ENCODE assay signal across 20 cellular contexts in the genomic region with DNA sequence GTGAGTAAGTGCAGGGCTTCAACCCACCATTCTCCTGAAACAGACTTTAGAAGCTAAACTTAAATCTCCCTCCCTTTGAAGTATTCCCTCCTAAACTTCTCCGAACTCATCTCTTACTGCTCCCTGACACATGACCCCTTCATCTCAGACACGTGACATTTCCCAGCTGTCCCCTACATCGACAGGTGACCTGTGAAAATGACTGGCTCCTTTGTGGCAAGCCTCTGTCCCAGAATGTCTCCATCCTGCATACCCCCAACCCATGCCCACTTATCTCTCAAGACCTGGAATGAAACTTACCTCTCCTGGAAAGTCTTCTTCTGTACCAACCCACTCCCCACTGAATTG. TPM values are rescaled to one million over a fixed set of nuclear protein-coding genes. Genes with fewer than 3 reads are reported as not detected.
DNase-seq lines count a peak whose midpoint lies in the region; ATAC-seq and TF ChIP-seq lines count a peak whose summit lies in the region.
"Had no signal": no experiment of that assay in that cellular context is flagged by ENCODE, and none has a peak within 500 bp of the region (broad histone marks: within the 10 kb centered on the region; RNA-seq: fewer than 3 reads in every experiment).

No MANE protein-coding gene starts in this region.

- H3K27me3 ChIP-seq in right atrium auricular region, result no peaks in the 10 kb centered on the region
- no peaks in the 10 kb centered on the region for H3K27me3 ChIP-seq in right cardiac atrium (ENCODE audit: control insufficient read depth, insufficient read depth)
- no peaks in the 10 kb centered on the region for H3K27me3 ChIP-seq in thoracic aorta (replicated peaks; ENCODE audit: insufficient read depth)
- H3K27me3 ChIP-seq in GM23338 (ENCODE audit: insufficient read depth), result no peaks in the 10 kb centered on the region

- H3K9me2 ChIP-seq in GM23338 (ENCODE audit: insufficient read depth), result 0 out of 2 replicates have a peak, but pooled peaks cover 6% of the 10 kb centered on the region
- H3K9me2 ChIP-seq: SK-N-SH had no signal

- peak overlapping the region; percentile 21 to 75 for H3K27ac ChIP-seq in right atrium auricular region
- no peak overlapping the region for H3K27ac ChIP-seq in right cardiac atrium (ENCODE audit: low read length)
- peak overlapping the region in 1 of 2 donors; percentile 82 for H3K27ac ChIP-seq in thoracic aorta
- no peak overlapping the region for H3K27ac ChIP-seq in GM23338 (ENCODE audit: low read depth)
- H3K27ac ChIP-seq: RWPE1 had no signal

- H4K20me1 ChIP-seq in GM23338 (replicated peaks; ENCODE audit: insufficient read depth), result no peaks in the 10 kb centered on the region

- H3K4me1 ChIP-seq in right atrium auricular region (peaks cover 0 to 45% of the 10 kb centered on the region in 2 donors), right cardiac atrium (ENCODE audit: control insufficient read depth, insufficient read depth, low read length) (peaks cover 4% of the 10 kb centered on the region), thoracic aorta (ENCODE audit: control insufficient read depth in 1 of 2, low read depth in 2 of 2) (peaks cover 14 to 86% of the 10 kb centered on the region in 2 donors), GM23338 (ENCODE audit: insufficient read depth) (no peaks in the 10 kb centered on the region)

- ATAC-seq in right cardiac atrium (no peak), thoracic aorta (ENCODE audit: insufficient number of reproducible peaks, low FRiP score, low read depth) (no peak), GM23338 (no peak)
- ATAC-seq: GM12878 had no signal

- DNase-seq in right atrium auricular region (ENCODE audit: low spot score) (no peak), right cardiac atrium (no peak), glutamatergic neuron (no peak), thoracic aorta (ENCODE audit: low spot score) (no peak), posterior vena cava (ENCODE audit: low spot score) (no peak), GM23338 (ENCODE audit: low spot score) (no peak)
- DNase-seq in activated CD8-positive, alpha-beta memory T cell treated with anti-CD3 and anti-CD28 coated beads, Interleukin-2, amount 50 U/mL, for 4 hours, result no peak
- DNase-seq: CD4-positive, CD25-positive, alpha-beta regulatory T cell; DND-41; GOT3; HCEC 1CT; IMR-90; NCI-H1105 treated with DMSO at 0.1 percent for 48 hours; NCI-H226; NCI-H748 treated with DMSO at 0.1 percent for 48 hours; SIG-M5; SK-N-SH had no signal

- H3K27ac Mint-ChIP-seq in glutamatergic neuron (ENCODE audit: unreplicated experiment), result no peak overlapping the region
- no peak overlapping the region for H3K27ac Mint-ChIP-seq in GM23338
- H3K27ac Mint-ChIP-seq: CD4-positive, CD25-positive, alpha-beta regulatory T cell had no signal

- WGBS in right cardiac atrium, result 89% methylated on average over 3 of the region's 3 CpGs

- H3K4me1 Mint-ChIP-seq in glutamatergic neuron (ENCODE audit: low read depth, unreplicated experiment) (peaks cover 6% of the 10 kb centered on the region), GM23338 (peaks cover 17% of the 10 kb centered on the region)

- H3F3A ChIP-seq in GM23338 (replicated peaks; ENCODE audit: low read depth), result no peaks in the 10 kb centered on the region

- no peak for TF ChIP-seq CTCF in right atrium auricular region (IDR thresholded peaks at IDR 0.05)
- peak; percentile 2 for TF ChIP-seq CTCF in glutamatergic neuron (IDR thresholded peaks at IDR 0.05; ENCODE audit: partially characterized antibody, unreplicated experiment)
- no peak for TF ChIP-seq CTCF in thoracic aorta (IDR thresholded peaks at IDR 0.05)
- no peak for TF ChIP-seq CTCF in GM23338 (conservative IDR thresholded peaks at IDR 0.05; ENCODE audit: low read depth in 2 of 2)

- no peaks in the 10 kb centered on the region for H3K9me3 ChIP-seq in right atrium auricular region
- H3K9me3 ChIP-seq in right cardiac atrium (ENCODE audit: control insufficient read depth, low read length), result no peaks in the 10 kb centered on the region
- no peaks in the 10 kb centered on the region for H3K9me3 ChIP-seq in thoracic aorta
- H3K9me3 ChIP-seq: SK-N-SH had no signal

- peaks cover 4% of the 10 kb centered on the region for H3K36me3 Mint-ChIP-seq in glutamatergic neuron (ENCODE audit: unreplicated experiment)
- no peaks in the 10 kb centered on the region for H3K36me3 Mint-ChIP-seq in GM23338 (ENCODE audit: low read depth)
- H3K36me3 Mint-ChIP-seq: CD4-positive, CD25-positive, alpha-beta regulatory T cell had no signal

- no peak overlapping the region for H3K4me3 ChIP-seq in right atrium auricular region
- no peak overlapping the region for H3K4me3 ChIP-seq in right cardiac atrium (ENCODE audit: low read length)
- peak overlapping the region; percentile 4 for H3K4me3 ChIP-seq in thoracic aorta
- H3K4me3 ChIP-seq in GM23338, result no peak overlapping the region
- H3K4me3 ChIP-seq: GM12878 had no signal

- H3K79me2 ChIP-seq in GM23338 (replicated peaks; ENCODE audit: insufficient read depth), result no peaks in the 10 kb centered on the region

- H3K9me3 Mint-ChIP-seq in glutamatergic neuron (ENCODE audit: unreplicated experiment), result peaks cover 2% of the 10 kb centered on the region
- H3K9me3 Mint-ChIP-seq in GM23338, result peaks cover 2% of the 10 kb centered on the region; the same call in 1 of the 3 replicates
- H3K9me3 Mint-ChIP-seq: CD4-positive, CD25-positive, alpha-beta regulatory T cell had no signal

- H3K36me3 ChIP-seq in right atrium auricular region, result no peaks in the 10 kb centered on the region
- peaks cover 10% of the 10 kb centered on the region for H3K36me3 ChIP-seq in thoracic aorta
- no peaks in the 10 kb centered on the region for H3K36me3 ChIP-seq in GM23338 (ENCODE audit: insufficient read depth)

- no peak overlapping the region for H3K4me3 Mint-ChIP-seq in glutamatergic neuron (ENCODE audit: unreplicated experiment)
- H3K4me3 Mint-ChIP-seq in GM23338, result no peak overlapping the region
- H3K4me3 Mint-ChIP-seq: CD4-positive, CD25-positive, alpha-beta regulatory T cell had no signal

- intact Hi-C loops in right cardiac atrium (cut with DNase I) (loop anchor here in 1 of 4 donors (2.0 kb wide), 1 partner anchor 134 kb away; no protein-coding TSS in a partner anchor), posterior vena cava (cut with DNase I) (loop anchor here in 1 of 2 donors (5.0 kb wide), 1 partner anchor 96 kb away; no protein-coding TSS in a partner anchor)

- H3K27me3 Mint-ChIP-seq in glutamatergic neuron (ENCODE audit: unreplicated experiment) (peaks cover 2% of the 10 kb centered on the region), GM23338 (ENCODE audit: insufficient read depth, low read depth, poor library complexity) (peaks cover 10% of the 10 kb centered on the region)

- no peak overlapping the region for H3K4me2 ChIP-seq in GM23338
- H3K4me2 ChIP-seq: SK-N-SH had no signal

- no peak overlapping the region for H2AFZ ChIP-seq in GM23338

TF ChIP-seq in GM23338, 12 proteins besides CTCF, POLR2A, EP300 and RAD21 (continues in another document):
- TF ChIP-seq, protein P1, sequence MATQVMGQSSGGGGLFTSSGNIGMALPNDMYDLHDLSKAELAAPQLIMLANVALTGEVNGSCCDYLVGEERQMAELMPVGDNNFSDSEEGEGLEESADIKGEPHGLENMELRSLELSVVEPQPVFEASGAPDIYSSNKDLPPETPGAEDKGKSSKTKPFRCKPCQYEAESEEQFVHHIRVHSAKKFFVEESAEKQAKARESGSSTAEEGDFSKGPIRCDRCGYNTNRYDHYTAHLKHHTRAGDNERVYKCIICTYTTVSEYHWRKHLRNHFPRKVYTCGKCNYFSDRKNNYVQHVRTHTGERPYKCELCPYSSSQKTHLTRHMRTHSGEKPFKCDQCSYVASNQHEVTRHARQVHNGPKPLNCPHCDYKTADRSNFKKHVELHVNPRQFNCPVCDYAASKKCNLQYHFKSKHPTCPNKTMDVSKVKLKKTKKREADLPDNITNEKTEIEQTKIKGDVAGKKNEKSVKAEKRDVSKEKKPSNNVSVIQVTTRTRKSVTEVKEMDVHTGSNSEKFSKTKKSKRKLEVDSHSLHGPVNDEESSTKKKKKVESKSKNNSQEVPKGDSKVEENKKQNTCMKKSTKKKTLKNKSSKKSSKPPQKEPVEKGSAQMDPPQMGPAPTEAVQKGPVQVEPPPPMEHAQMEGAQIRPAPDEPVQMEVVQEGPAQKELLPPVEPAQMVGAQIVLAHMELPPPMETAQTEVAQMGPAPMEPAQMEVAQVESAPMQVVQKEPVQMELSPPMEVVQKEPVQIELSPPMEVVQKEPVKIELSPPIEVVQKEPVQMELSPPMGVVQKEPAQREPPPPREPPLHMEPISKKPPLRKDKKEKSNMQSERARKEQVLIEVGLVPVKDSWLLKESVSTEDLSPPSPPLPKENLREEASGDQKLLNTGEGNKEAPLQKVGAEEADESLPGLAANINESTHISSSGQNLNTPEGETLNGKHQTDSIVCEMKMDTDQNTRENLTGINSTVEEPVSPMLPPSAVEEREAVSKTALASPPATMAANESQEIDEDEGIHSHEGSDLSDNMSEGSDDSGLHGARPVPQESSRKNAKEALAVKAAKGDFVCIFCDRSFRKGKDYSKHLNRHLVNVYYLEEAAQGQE (IDR thresholded peaks at IDR 0.05; ENCODE audit: unreplicated experiment), result no peak
- TF ChIP-seq NANOG (IDR thresholded peaks at IDR 0.05; ENCODE audit: borderline replicate concordance) (no peak), CREB1 (CRISPR knock-in tag; IDR thresholded peaks at IDR 0.05; ENCODE audit: low read depth) (no peak), EZH2phosphoT487 (IDR thresholded peaks at IDR 0.05; ENCODE audit: unreplicated experiment) (no peak), ZNF331 (CRISPR knock-in tag; IDR thresholded peaks at IDR 0.05; ENCODE audit: low read depth) (no peak), ZNF114 (CRISPR knock-in tag; IDR thresholded peaks at IDR 0.05) (no peak)

RNA-seq across cellular contexts. Expression of a gene that starts 4.2 kb away (rescaled TPM):
- total RNA-seq in right atrium auricular region, result 100 to 1,000 TPM in 1 of 2 donors, 10 to 100 TPM in 1; 34.2 to 122 TPM
- total RNA-seq in right cardiac atrium, result 10 to 100 TPM; 54.8 to 91.6 (median 63.5) TPM
- polyA plus RNA-seq in right cardiac atrium, result 35.9 TPM
- total RNA-seq in glutamatergic neuron (ENCODE audit: unreplicated experiment), result not detected
- total RNA-seq in thoracic aorta, result 100 to 1,000 TPM; 190 to 438 TPM
- total RNA-seq in posterior vena cava, result 100 to 1,000 TPM; 102 to 216 TPM
- 0.31 and 1.3 TPM in 2 replicates for total RNA-seq in GM23338 (2014; rRNA removed; shearing (Covaris generic))
- 0.27 TPM in 1 of 2 replicates, not detected in the other for polyA plus RNA-seq in GM23338 (2016; fragmentation: Nextera tagmentation; extraction: Ambion mirVana)
- total RNA-seq: A172; CD4-positive, CD25-positive, alpha-beta regulatory T cell had no signal
- polyA plus RNA-seq: CD4-positive, CD25-positive, alpha-beta regulatory T cell; SK-N-SH had no signal

RNA-seq across cellular contexts. Expression of a gene that starts 41.4 kb away (rescaled TPM):
- 100 to 1,000 TPM; 132 to 254 TPM for total RNA-seq in right atrium auricular region
- total RNA-seq in right cardiac atrium, result 100 to 1,000 TPM in 2 of 4 donors, 10 to 100 TPM in 2; 68.1 to 361 (median 105) TPM
- 333 TPM for polyA plus RNA-seq in right cardiac atrium
- total RNA-seq in glutamatergic neuron (ENCODE audit: unreplicated experiment), result 88.6 TPM
- 100 to 1,000 TPM; 119 to 164 TPM for total RNA-seq in thoracic aorta
- total RNA-seq in posterior vena cava, result 100 to 1,000 TPM in 1 of 2 donors, 10 to 100 TPM in 1; 64.7 to 153 TPM
- total RNA-seq in GM23338 (2014; rRNA removed; shearing (Covaris generic)), result 7.8 and 9.1 TPM in 2 replicates
- polyA plus RNA-seq in GM23338 (2016; fragmentation: Nextera tagmentation; extraction: Ambion mirVana), result 5.7 and 6.3 TPM in 2 replicates

Comparison
In these comparisons a context has a peak if more than half of its experiments do, and no peak if none do; other contexts are left out.
1. H3K27ac ChIP-seq: peak in right atrium auricular region (2 of 2); none in right cardiac atrium (single experiment) and GM23338 (single experiment).
2. RNA of a gene that starts 4.2 kb away (total RNA-seq): 190 to 438 TPM in thoracic aorta, 102 to 216 TPM in posterior vena cava, 34.2 to 122 TPM in right atrium auricular region and 54.8 to 91.6 TPM in right cardiac atrium; 0.31 to 1.3 TPM in GM23338 and not detected in glutamatergic neuron (single experiment); every median in the first group is over 10 times any median in the second.